ENCODE assay signal across 3 cellular contexts in the genomic region with DNA sequence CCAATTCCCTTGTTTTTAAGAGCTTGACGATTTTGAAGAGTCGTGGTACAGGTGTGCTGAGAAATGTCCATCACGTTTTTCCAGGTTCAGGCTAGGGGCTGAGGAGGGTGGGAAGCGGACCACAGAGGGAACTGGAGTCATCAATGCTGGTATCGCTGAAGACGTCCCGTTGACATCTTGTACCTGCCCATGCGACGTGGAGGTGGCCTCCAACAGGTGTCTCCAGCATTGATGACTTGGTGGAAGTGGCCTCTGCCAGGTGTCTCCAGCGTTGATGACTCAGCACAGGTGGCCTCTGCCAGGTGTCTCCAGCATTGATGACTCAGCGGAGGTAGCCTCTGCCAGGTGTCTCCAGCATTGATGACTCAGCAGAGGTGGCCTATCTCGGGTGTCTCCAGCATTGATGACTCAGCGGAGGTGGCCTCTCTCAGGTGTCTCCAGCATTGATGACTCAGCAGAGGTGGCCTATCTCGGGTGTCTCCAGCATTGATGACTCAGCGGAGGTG.
TF ChIP-seq lines count a peak whose summit lies in the region.

No MANE protein-coding gene starts in this region.

TF ChIP-seq in HCT116, 20 proteins besides CTCF, POLR2A, EP300 and RAD21:
- TF ChIP-seq CBX3 (IDR thresholded peaks at IDR 0.05; ENCODE audit: low read depth) (peak; percentile 55; the same call in 1 of the 2 replicates), JUND (IDR thresholded peaks at IDR 0.05) (0 out of 2 replicates have a peak, but pooled peaks have one; percentile 38), SP1 (IDR thresholded peaks at IDR 0.05; ENCODE audit: low read depth) (0 out of 2 replicates have a peak, but pooled peaks have one; percentile 19), FOSL1 (IDR thresholded peaks at IDR 0.05; ENCODE audit: low read depth) (peak; percentile 33; the same call in 1 of the 2 replicates)
- TF ChIP-seq, protein P1, sequence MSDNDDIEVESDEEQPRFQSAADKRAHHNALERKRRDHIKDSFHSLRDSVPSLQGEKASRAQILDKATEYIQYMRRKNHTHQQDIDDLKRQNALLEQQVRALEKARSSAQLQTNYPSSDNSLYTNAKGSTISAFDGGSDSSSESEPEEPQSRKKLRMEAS (IDR thresholded peaks at IDR 0.05) = peak; percentile 35; the same call in 1 of the 2 replicates

TF ChIP-seq in GM12878, 131 proteins besides CTCF, POLR2A, EP300 and RAD21:
- 0 out of 2 replicates have a peak, but pooled peaks have one; percentile 41 for TF ChIP-seq TCF3 (IDR thresholded peaks at IDR 0.05; ENCODE audit: borderline replicate concordance, insufficient read depth, low read depth, low read length)
- TF ChIP-seq, protein P2, sequence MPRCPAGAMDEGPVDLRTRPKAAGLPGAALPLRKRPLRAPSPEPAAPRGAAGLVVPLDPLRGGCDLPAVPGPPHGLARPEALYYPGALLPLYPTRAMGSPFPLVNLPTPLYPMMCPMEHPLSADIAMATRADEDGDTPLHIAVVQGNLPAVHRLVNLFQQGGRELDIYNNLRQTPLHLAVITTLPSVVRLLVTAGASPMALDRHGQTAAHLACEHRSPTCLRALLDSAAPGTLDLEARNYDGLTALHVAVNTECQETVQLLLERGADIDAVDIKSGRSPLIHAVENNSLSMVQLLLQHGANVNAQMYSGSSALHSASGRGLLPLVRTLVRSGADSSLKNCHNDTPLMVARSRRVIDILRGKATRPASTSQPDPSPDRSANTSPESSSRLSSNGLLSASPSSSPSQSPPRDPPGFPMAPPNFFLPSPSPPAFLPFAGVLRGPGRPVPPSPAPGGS (IDR thresholded peaks at IDR 0.05; ENCODE audit: borderline replicate concordance, insufficient read depth, low read depth, low read length, poor library complexity, severe bottlenecking) = peak; percentile 62

TF ChIP-seq in H1, 55 proteins besides CTCF, POLR2A, EP300 and RAD21:
- TF ChIP-seq MAFK (IDR thresholded peaks at IDR 0.05; ENCODE audit: low read depth, low read length) (peak; percentile 82), BACH1 (IDR thresholded peaks at IDR 0.05; ENCODE audit: low read length) (peak; percentile 96), TCF12 (IDR thresholded peaks at IDR 0.05; ENCODE audit: low read depth, low read length) (0 out of 2 replicates have a peak, but pooled peaks have one; percentile 9)
